ENCODE assay signal across 9 cellular contexts in the genomic region with DNA sequence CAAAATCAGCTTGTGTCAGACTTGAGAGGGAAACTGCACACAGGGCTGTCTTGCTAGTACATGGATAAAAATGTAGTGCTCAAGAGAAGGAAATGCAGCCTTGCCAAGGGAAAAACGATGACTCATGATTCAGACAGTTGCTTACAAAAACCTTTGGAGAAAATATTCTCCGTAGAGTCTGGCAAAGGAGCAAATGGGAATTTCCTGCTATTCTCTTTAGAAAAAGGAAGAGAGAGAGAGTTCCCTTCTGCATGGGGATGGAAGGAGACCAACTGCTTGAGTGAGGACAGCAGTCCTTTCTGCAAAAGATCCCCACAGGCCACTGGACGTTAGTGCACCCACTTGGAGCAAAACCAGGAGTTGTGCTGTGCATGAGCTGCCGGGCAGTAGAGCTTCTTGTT. TPM values are rescaled to one million over a fixed set of nuclear protein-coding genes. Genes with fewer than 3 reads are reported as not detected.
DNase-seq lines count a peak whose midpoint lies in the region; ATAC-seq and TF ChIP-seq lines count a peak whose summit lies in the region.
"Had no signal": no experiment of that assay in that cellular context is flagged by ENCODE, and none has a peak within 500 bp of the region (broad histone marks: within the 10 kb centered on the region; RNA-seq: fewer than 3 reads in every experiment).

No MANE protein-coding gene starts in this region.

- H3K36me3 ChIP-seq in brain microvascular endothelial cell (replicated peaks) (no peaks in the 10 kb centered on the region), kidney epithelial cell (ENCODE audit: control insufficient read depth, insufficient read depth, low read length) (no peaks in the 10 kb centered on the region), testis (ENCODE audit: low read depth, missing control alignments) (no peaks in the 10 kb centered on the region)

- TF ChIP-seq POLR2A in testis (IDR thresholded peaks at IDR 0.05) = no peak

- H3K27ac ChIP-seq in brain microvascular endothelial cell (peak overlapping the region; percentile 47), testis (no peak overlapping the region)

- H3K27me3 ChIP-seq in brain microvascular endothelial cell (replicated peaks) (no peaks in the 10 kb centered on the region), kidney epithelial cell (ENCODE audit: control insufficient read depth, insufficient read depth, low read length) (no peaks in the 10 kb centered on the region), testis (no peaks in the 10 kb centered on the region)

- in situ Hi-C loops in brain microvascular endothelial cell (cut with HindIII; ENCODE audit: low pct_ligation_motif_present, low sequenced_read_pairs) = no loop called here

- no peaks in the 10 kb centered on the region for H3K9me3 ChIP-seq in testis

- no peaks in the 10 kb centered on the region for H3K4me1 ChIP-seq in testis

- DNase-seq in HK-2 (ENCODE audit: unreplicated experiment) (peak; percentile 18), brain microvascular endothelial cell (peak; percentile 94), kidney epithelial cell (ENCODE audit: low read depth) (peak; percentile 88), testis (peak; percentile 71), D341Med (ENCODE audit: low spot score) (no peak), mesenteric fat pad (ENCODE audit: low spot score) (no peak)

- intact Hi-C loops in testis (cut with DNase I; ENCODE audit: low total_unique reads) = no loop called here

- 25 to 34% methylated on average over 4 of the region's 4 CpGs for WGBS in testis, 2 donors

- ATAC-seq in GM18861 (IDR thresholded peaks at IDR 0.05; ENCODE audit: unreplicated experiment) (no peak), HG03025 (IDR thresholded peaks at IDR 0.05; ENCODE audit: low FRiP score, unreplicated experiment) (no peak)
- ATAC-seq: K562 had no signal

- TF ChIP-seq CTCF in brain microvascular endothelial cell (IDR thresholded peaks at IDR 0.05; ENCODE audit: low read depth, low read length, missing control alignments) = peak; percentile 55
- peak; percentile 9 for TF ChIP-seq CTCF in kidney epithelial cell (IDR thresholded peaks at IDR 0.05; ENCODE audit: insufficient read depth, low read length, poor library complexity, severe bottlenecking)
- TF ChIP-seq CTCF in testis (IDR thresholded peaks at IDR 0.05) = peak in 1 of 3 experiments; percentile 17

- no peak overlapping the region for H3K4me3 ChIP-seq in brain microvascular endothelial cell (ENCODE audit: low read depth, low read length)
- H3K4me3 ChIP-seq in kidney epithelial cell (ENCODE audit: low read depth, low read length) = no peak overlapping the region
- H3K4me3 ChIP-seq in testis = no peak overlapping the region
- H3K4me3 ChIP-seq: K562 had no signal

RNA-seq across cellular contexts. Expression of a gene that starts 7.6 kb away (rescaled TPM):
- total RNA-seq in kidney epithelial cell (not detected in 2 replicates), testis (not detected), mesenteric fat pad (not detected)
- polyA plus RNA-seq in testis (ENCODE audit: insufficient read depth, low read depth, low replicate concordance) = not detected
- total RNA-seq: K562 had no signal
- polyA plus RNA-seq: K562 had no signal

RNA-seq across cellular contexts. Expression of a gene that starts 38.7 kb away (rescaled TPM):
- total RNA-seq in kidney epithelial cell (0.46 and 0.62 TPM in 2 replicates), testis (1 to 10 TPM; 1.9 to 2.8 TPM), mesenteric fat pad (2.2 TPM)
- 2.0 TPM for polyA plus RNA-seq in testis (ENCODE audit: insufficient read depth, low read depth, low replicate concordance)
- polyA plus RNA-seq: K562 had no signal

Comparison
In these comparisons a context has a peak if more than half of its experiments do, and no peak if none do; other contexts are left out.
1. DNase-seq: peak in HK-2 (single experiment), brain microvascular endothelial cell (single experiment), kidney epithelial cell (single experiment) and testis (single experiment); none in D341Med (single experiment) and mesenteric fat pad (single experiment).